Comparison of ENCODE assay signal across 14 cellular contexts in the genomic region with DNA sequence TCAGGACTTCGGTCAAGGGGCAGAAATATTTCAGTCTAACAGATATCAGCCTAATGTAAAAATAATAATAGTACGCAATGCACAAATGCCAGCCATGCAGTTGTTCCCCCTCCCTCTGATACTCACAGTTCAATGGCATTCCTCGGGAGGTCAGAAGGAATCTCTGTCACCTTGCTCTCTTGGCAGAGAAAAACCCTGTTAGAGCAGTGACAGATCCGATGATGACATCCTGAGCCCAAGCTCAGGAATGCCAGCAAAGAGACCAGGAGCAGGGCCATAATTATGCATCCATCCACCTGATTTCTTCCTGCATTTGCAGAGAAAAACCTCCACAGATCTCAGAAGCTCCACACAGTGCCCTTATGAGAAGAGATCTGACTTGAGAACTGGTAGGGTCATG. TPM values are rescaled to one million over a fixed set of nuclear protein-coding genes. Genes with fewer than 3 reads are reported as not detected.
"Had no signal": no experiment of that assay in that cellular context is flagged by ENCODE, and none has a peak within 500 bp of the region (broad histone marks: within the 10 kb centered on the region; RNA-seq: fewer than 3 reads in every experiment).

A gene with protein sequence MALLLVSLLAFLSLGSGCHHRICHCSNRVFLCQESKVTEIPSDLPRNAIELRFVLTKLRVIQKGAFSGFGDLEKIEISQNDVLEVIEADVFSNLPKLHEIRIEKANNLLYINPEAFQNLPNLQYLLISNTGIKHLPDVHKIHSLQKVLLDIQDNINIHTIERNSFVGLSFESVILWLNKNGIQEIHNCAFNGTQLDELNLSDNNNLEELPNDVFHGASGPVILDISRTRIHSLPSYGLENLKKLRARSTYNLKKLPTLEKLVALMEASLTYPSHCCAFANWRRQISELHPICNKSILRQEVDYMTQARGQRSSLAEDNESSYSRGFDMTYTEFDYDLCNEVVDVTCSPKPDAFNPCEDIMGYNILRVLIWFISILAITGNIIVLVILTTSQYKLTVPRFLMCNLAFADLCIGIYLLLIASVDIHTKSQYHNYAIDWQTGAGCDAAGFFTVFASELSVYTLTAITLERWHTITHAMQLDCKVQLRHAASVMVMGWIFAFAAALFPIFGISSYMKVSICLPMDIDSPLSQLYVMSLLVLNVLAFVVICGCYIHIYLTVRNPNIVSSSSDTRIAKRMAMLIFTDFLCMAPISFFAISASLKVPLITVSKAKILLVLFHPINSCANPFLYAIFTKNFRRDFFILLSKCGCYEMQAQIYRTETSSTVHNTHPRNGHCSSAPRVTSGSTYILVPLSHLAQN (minus strand): TSS at position 376 of the 400 bp plus-strand sequence. CDS start 98 bp downstream, at position 278.

- H3K27ac Mint-ChIP-seq: activated naive CD4-positive, alpha-beta T cell treated with anti-CD3 and anti-CD28 coated beads for 36 hours; naive B cell; type B pancreatic cell had no signal

- H3K4me1 Mint-ChIP-seq: naive B cell had no signal

- H3K4me1 ChIP-seq: esophagus squamous epithelium had no signal

- H3K4me3 ChIP-seq: coronary artery, esophagus squamous epithelium, lung had no signal

- H3K36me3 ChIP-seq: esophagus squamous epithelium had no signal

- DNase-seq: activated CD4-positive, CD25-positive, alpha-beta regulatory T cell treated with anti-CD3 and anti-CD28 coated beads, Interleukin-2, amount 50 U/mL, for 72 hours; activated naive CD4-positive, alpha-beta T cell treated with anti-CD3 and anti-CD28 coated beads for 36 hours; esophagus squamous epithelium; hypothalamus; naive B cell; posterior cingulate gyrus; small intestine; stimulated activated naive CD8-positive, alpha-beta T cell treated with anti-CD3 and anti-CD28 coated beads, Interleukin-15, Interleukin-2, amounts not matched to agents 100 U/mL and 50 U/mL, for 24 hours had no signal

- H3K27me3 Mint-ChIP-seq: naive B cell had no signal

- FAIRE-seq: small intestine had no signal

- H3K27me3 ChIP-seq: esophagus squamous epithelium had no signal

- H3K4me3 Mint-ChIP-seq: activated naive CD4-positive, alpha-beta T cell treated with anti-CD3 and anti-CD28 coated beads for 36 hours; naive B cell; type B pancreatic cell had no signal

- H3K9me3 ChIP-seq: esophagus squamous epithelium had no signal

- H3K36me3 Mint-ChIP-seq: naive B cell, type B pancreatic cell had no signal

- H3K9me3 Mint-ChIP-seq: type B pancreatic cell had no signal

- H3K27ac ChIP-seq: coronary artery, esophagus squamous epithelium had no signal

RNA-seq across cellular contexts. Expression of the gene that starts here (rescaled TPM):
- total RNA-seq: activated CD8-positive, alpha-beta memory T cell treated with anti-CD3 and anti-CD28 coated beads for 36 hours; activated naive CD4-positive, alpha-beta T cell treated with anti-CD3 and anti-CD28 coated beads for 36 hours; esophagus squamous epithelium; fibroblast of villous mesenchyme; glomerular endothelial cell; lung had no signal
